ENCODE assay signal across 28 cellular contexts in genomic region chr22:34293324-34293723, GRCh38.
"Had no signal": no experiment of that assay in that cellular context is flagged by ENCODE, and none has a peak within 500 bp of the region (broad histone marks: within the 10 kb centered on the region; RNA-seq: fewer than 3 reads in every experiment).

No MANE protein-coding gene starts in this region.

- H3K4me3 ChIP-seq: stomach, suprapubic skin, testis, thoracic aorta, thyroid gland, tibial artery, tibial nerve, transverse colon, upper lobe of left lung, upper lobe of right lung, uterus, vagina had no signal

- H3K4me1 ChIP-seq: stomach, suprapubic skin, testis, thyroid gland, tibial artery, tibial nerve, transverse colon, upper lobe of left lung, upper lobe of right lung, uterus, vagina had no signal

- H3K4me1 Mint-ChIP-seq: stimulated activated effector memory CD8-positive, alpha-beta T cell treated with anti-CD3 and anti-CD28 coated beads, Interleukin-12 subunit alpha, Interleukin-12 subunit beta, amount 100 ng/mL, for 72 hours; stimulated activated memory B cell treated with anti-CD40 and anti-IgM and Interleukin-4, amounts not matched to agents 10 μg/mL and 1 μg/mL and 100 μg/mL, for 72 hours; stimulated activated naive B cell treated with anti-CD40 and anti-IgM and Interleukin-4, amounts not matched to agents 10 μg/mL and 1 μg/mL and 100 μg/mL, for 72 hours; stimulated activated naive CD8-positive, alpha-beta T cell treated with anti-CD3 and anti-CD28 coated beads, Interleukin-15, amount 100 ng/mL, for 72 hours had no signal

- ATAC-seq: stimulated activated effector memory CD8-positive, alpha-beta T cell treated with anti-CD3 and anti-CD28 coated beads, Interleukin-12 subunit alpha, Interleukin-12 subunit beta, amount 100 ng/mL, for 72 hours; stimulated activated memory B cell treated with anti-CD40 and anti-IgM and Interleukin-4, amounts not matched to agents 10 μg/mL and 1 μg/mL and 100 μg/mL, for 72 hours; stimulated activated naive B cell treated with anti-CD40 and anti-IgM and Interleukin-4, amounts not matched to agents 10 μg/mL and 1 μg/mL and 100 μg/mL, for 72 hours; stimulated activated naive CD8-positive, alpha-beta T cell treated with anti-CD3 and anti-CD28 coated beads, Interleukin-15, amount 100 ng/mL, for 72 hours; stimulated activated naive CD8-positive, alpha-beta T cell treated with anti-CD3 and anti-CD28 coated beads, Interleukin-15, Interleukin-2, amounts not matched to agents 100 U/mL and 50 U/mL, for 24 hours; upper lobe of right lung had no signal

- H3K27me3 Mint-ChIP-seq: type B pancreatic cell had no signal

- H3K36me3 Mint-ChIP-seq: stimulated activated effector memory CD8-positive, alpha-beta T cell treated with anti-CD3 and anti-CD28 coated beads, Interleukin-12 subunit alpha, Interleukin-12 subunit beta, amount 100 ng/mL, for 72 hours; stimulated activated memory B cell treated with anti-CD40 and anti-IgM and Interleukin-4, amounts not matched to agents 10 μg/mL and 1 μg/mL and 100 μg/mL, for 72 hours; stimulated activated naive B cell treated with anti-CD40 and anti-IgM and Interleukin-4, amounts not matched to agents 10 μg/mL and 1 μg/mL and 100 μg/mL, for 72 hours; type B pancreatic cell had no signal

- DNase-seq: stimulated activated CD4-positive, alpha-beta T cell treated with anti-CD3 and anti-CD28 coated beads, Interleukin-2, amount 100 ng/mL, for 48 hours; stimulated activated CD4-positive, alpha-beta T cell treated with anti-CD3 and anti-CD28 coated beads, Interleukin-4, amount 100 ng/mL, for 1 hour; stimulated activated CD4-positive, alpha-beta T cell treated with anti-CD3 and anti-CD28 coated beads, Interleukin-4, amount 100 ng/mL, for 24 hours; stimulated activated CD4-positive, alpha-beta T cell treated with anti-CD3 and anti-CD28 coated beads, Interleukin-4, amount 100 ng/mL, for 4 hours; stimulated activated CD8-positive, alpha-beta memory T cell treated with anti-CD3 and anti-CD28 coated beads, Interleukin-4, amount 100 ng/mL, for 48 hours; stimulated activated naive B cell treated with anti-CD40 and anti-IgM and Interleukin-4, amounts not matched to agents 10 μg/mL and 1 μg/mL and 100 μg/mL, for 72 hours; stimulated activated naive CD4-positive, alpha-beta T cell; stimulated activated naive CD4-positive, alpha-beta T cell treated with Interleukin-2 at 50 U/mL for 16 hours; stimulated activated naive CD8-positive, alpha-beta T cell treated with anti-CD3 and anti-CD28 coated beads, Interleukin-15, amount 100 ng/mL, for 72 hours; stimulated activated naive CD8-positive, alpha-beta T cell treated with anti-CD3 and anti-CD28 coated beads, Interleukin-15, Interleukin-2, amounts not matched to agents 100 U/mL and 50 U/mL, for 24 hours; stomach; substantia nigra; testis; thyroid gland; tibial artery; transverse colon; trophoblast cell; upper lobe of left lung; upper lobe of right lung; uterus had no signal

- H3K9me3 ChIP-seq: stomach, suprapubic skin, testis, thoracic aorta, thyroid gland, tibial nerve, transverse colon, upper lobe of left lung, upper lobe of right lung, uterus, vagina had no signal

- H3K27ac Mint-ChIP-seq: stimulated activated effector memory CD8-positive, alpha-beta T cell treated with anti-CD3 and anti-CD28 coated beads, Interleukin-12 subunit alpha, Interleukin-12 subunit beta, amount 100 ng/mL, for 72 hours; stimulated activated memory B cell treated with anti-CD40 and anti-IgM and Interleukin-4, amounts not matched to agents 10 μg/mL and 1 μg/mL and 100 μg/mL, for 72 hours; stimulated activated naive B cell treated with anti-CD40 and anti-IgM and Interleukin-4, amounts not matched to agents 10 μg/mL and 1 μg/mL and 100 μg/mL, for 72 hours; stimulated activated naive CD8-positive, alpha-beta T cell treated with anti-CD3 and anti-CD28 coated beads, Interleukin-15, amount 100 ng/mL, for 72 hours; stimulated activated naive CD8-positive, alpha-beta T cell treated with anti-CD3 and anti-CD28 coated beads, Interleukin-15, Interleukin-2, amounts not matched to agents 100 ng/mL and 50 ng/mL, for 24 hours; type B pancreatic cell had no signal

- H3K27me3 ChIP-seq: stomach, suprapubic skin, testis, thyroid gland, tibial artery, tibial nerve, transverse colon, upper lobe of left lung, upper lobe of right lung, uterus, vagina had no signal

- H3K36me3 ChIP-seq: stomach, suprapubic skin, thoracic aorta, thyroid gland, tibial artery, tibial nerve, transverse colon, upper lobe of left lung, upper lobe of right lung, uterus, vagina had no signal

- H3K4me3 Mint-ChIP-seq: stimulated activated effector memory CD8-positive, alpha-beta T cell treated with anti-CD3 and anti-CD28 coated beads, Interleukin-12 subunit alpha, Interleukin-12 subunit beta, amount 100 ng/mL, for 72 hours; stimulated activated memory B cell treated with anti-CD40 and anti-IgM and Interleukin-4, amounts not matched to agents 10 μg/mL and 1 μg/mL and 100 μg/mL, for 72 hours; stimulated activated naive B cell treated with anti-CD40 and anti-IgM and Interleukin-4, amounts not matched to agents 10 μg/mL and 1 μg/mL and 100 μg/mL, for 72 hours; stimulated activated naive CD8-positive, alpha-beta T cell treated with anti-CD3 and anti-CD28 coated beads, Interleukin-15, amount 100 ng/mL, for 72 hours; stimulated activated naive CD8-positive, alpha-beta T cell treated with anti-CD3 and anti-CD28 coated beads, Interleukin-15, Interleukin-2, amounts not matched to agents 100 ng/mL and 50 ng/mL, for 24 hours; type B pancreatic cell had no signal

- H3K27ac ChIP-seq: stomach, suprapubic skin, testis, thoracic aorta, thyroid gland, tibial artery, tibial nerve, transverse colon, upper lobe of left lung, upper lobe of right lung, uterus, vagina had no signal

- H3K9me3 Mint-ChIP-seq: stimulated activated memory B cell treated with anti-CD40 and anti-IgM and Interleukin-4, amounts not matched to agents 10 μg/mL and 1 μg/mL and 100 μg/mL, for 72 hours; stimulated activated naive B cell treated with anti-CD40 and anti-IgM and Interleukin-4, amounts not matched to agents 10 μg/mL and 1 μg/mL and 100 μg/mL, for 72 hours; stimulated activated naive CD8-positive, alpha-beta T cell treated with anti-CD3 and anti-CD28 coated beads, Interleukin-15, Interleukin-2, amounts not matched to agents 100 ng/mL and 50 ng/mL, for 24 hours; type B pancreatic cell had no signal
